Comparison of ENCODE assay signal across 15 cellular contexts in the genomic region with DNA sequence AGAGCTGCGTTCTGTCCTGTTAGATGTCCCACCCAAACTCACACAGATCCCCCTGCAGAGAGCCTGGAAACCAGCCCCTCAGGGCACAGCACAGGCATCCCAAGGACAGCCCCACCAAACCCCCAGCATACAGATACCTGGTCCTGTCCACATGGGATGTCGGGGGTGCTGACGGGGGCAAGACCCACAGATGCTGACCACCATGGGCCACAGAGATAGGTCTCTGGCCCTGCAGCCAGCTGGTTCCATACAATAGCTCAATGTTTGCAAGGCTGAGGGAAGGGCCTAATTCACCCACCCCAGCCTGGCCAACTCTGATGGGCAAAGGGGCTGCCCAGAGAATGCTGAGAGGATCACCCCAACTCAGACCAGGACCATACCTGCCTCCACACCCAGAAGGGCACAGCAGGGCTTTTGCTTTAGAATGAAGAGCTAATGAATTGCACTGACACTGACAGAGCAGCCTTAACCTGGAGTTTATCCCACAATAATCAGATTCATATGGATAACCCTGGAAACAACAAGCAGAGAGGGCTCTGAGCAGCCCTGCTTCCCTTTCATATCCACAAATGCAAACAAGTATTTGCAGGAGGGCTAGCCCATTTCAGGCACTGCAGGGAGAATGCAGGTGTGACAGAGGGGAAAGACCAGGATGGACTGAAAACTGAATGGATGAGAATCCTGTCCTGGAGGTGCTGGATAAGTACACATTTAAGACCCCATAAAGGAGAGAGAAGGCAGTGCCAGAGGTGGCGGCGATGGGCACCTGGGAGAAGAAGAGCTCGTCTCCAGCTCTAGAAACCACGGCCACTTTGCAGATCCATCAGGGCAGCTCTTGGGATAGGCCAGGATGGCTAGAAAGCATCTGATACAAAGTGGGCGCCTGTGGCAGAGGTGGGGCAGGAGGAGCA.
DNase-seq lines count a peak whose midpoint lies in the region; ATAC-seq and TF ChIP-seq lines count a peak whose summit lies in the region.
"Had no signal": no experiment of that assay in that cellular context is flagged by ENCODE, and none has a peak within 500 bp of the region (broad histone marks: within the 10 kb centered on the region; RNA-seq: fewer than 3 reads in every experiment).

No MANE protein-coding gene starts in this region.

- H2AFZ ChIP-seq in GM23338: no peak overlapping the region

- H3K4me3 Mint-ChIP-seq in GM23338: no peak overlapping the region
- H3K4me3 Mint-ChIP-seq in stimulated activated memory B cell treated with anti-CD40 and anti-IgM and Interleukin-4, amounts not matched to agents 10 μg/mL and 1 μg/mL and 100 μg/mL, for 72 hours: no peak overlapping the region
- H3K4me3 Mint-ChIP-seq: activated CD4-positive, alpha-beta memory T cell treated with anti-CD3 and anti-CD28 coated beads, Interleukin-2, amount 10 ng/mL, durations not matched to agents 7 days and 5 days; activated naive CD8-positive, alpha-beta T cell treated with anti-CD3 and anti-CD28 coated beads, Interleukin-2, amount 10 ng/mL, durations not matched to agents 7 days and 5 days had no signal

- H3K4me1 Mint-ChIP-seq in GM23338: peaks cover 35% of the 10 kb centered on the region
- peaks cover 22% of the 10 kb centered on the region for H3K4me1 Mint-ChIP-seq in stimulated activated memory B cell treated with anti-CD40 and anti-IgM and Interleukin-4, amounts not matched to agents 10 μg/mL and 1 μg/mL and 100 μg/mL, for 72 hours
- H3K4me1 Mint-ChIP-seq: activated CD4-positive, alpha-beta memory T cell treated with anti-CD3 and anti-CD28 coated beads, Interleukin-2, amount 10 ng/mL, durations not matched to agents 7 days and 5 days had no signal

- intact Hi-C loops in ascending aorta (cut with DNase I): loop anchor here (5.0 kb wide), 1 partner anchor 197 kb away; no protein-coding TSS in a partner anchor

- no peaks in the 10 kb centered on the region for H3K9me2 ChIP-seq in GM23338 (ENCODE audit: insufficient read depth)

- H4K20me1 ChIP-seq in GM23338 (replicated peaks; ENCODE audit: insufficient read depth): no peaks in the 10 kb centered on the region; the same call in 1 of the 2 replicates

- H3K36me3 ChIP-seq in GM23338 (ENCODE audit: insufficient read depth): no peaks in the 10 kb centered on the region
- no peaks in the 10 kb centered on the region for H3K36me3 ChIP-seq in ascending aorta
- no peaks in the 10 kb centered on the region for H3K36me3 ChIP-seq in effector memory CD4-positive, alpha-beta T cell (ENCODE audit: control insufficient read depth, insufficient read depth, low read length)
- H3K36me3 ChIP-seq: cardiac muscle cell had no signal

- H3K4me3 ChIP-seq in GM23338: no peak overlapping the region
- H3K4me3 ChIP-seq in ascending aorta: no peak overlapping the region
- no peak overlapping the region for H3K4me3 ChIP-seq in effector memory CD4-positive, alpha-beta T cell (ENCODE audit: insufficient read depth, low read depth, low read length, poor library complexity, severe bottlenecking)
- H3K4me3 ChIP-seq: cardiac muscle cell, K562 had no signal

- H3K27ac Mint-ChIP-seq in GM23338: peak overlapping the region; percentile 29; the same call in 1 of the 2 replicates
- peak overlapping the region; percentile 6 for H3K27ac Mint-ChIP-seq in stimulated activated memory B cell treated with anti-CD40 and anti-IgM and Interleukin-4, amounts not matched to agents 10 μg/mL and 1 μg/mL and 100 μg/mL, for 72 hours
- H3K27ac Mint-ChIP-seq: activated CD4-positive, alpha-beta memory T cell treated with anti-CD3 and anti-CD28 coated beads, Interleukin-2, amount 10 ng/mL, durations not matched to agents 7 days and 5 days; activated naive CD8-positive, alpha-beta T cell treated with anti-CD3 and anti-CD28 coated beads, Interleukin-2, amount 10 ng/mL, durations not matched to agents 7 days and 5 days had no signal

- H3K4me1 ChIP-seq in GM23338 (ENCODE audit: insufficient read depth) (no peaks in the 10 kb centered on the region; the same call in 1 of the 2 replicates), ascending aorta (peaks cover 24 to 39% of the 10 kb centered on the region in 2 donors)
- no peaks in the 10 kb centered on the region for H3K4me1 ChIP-seq in effector memory CD4-positive, alpha-beta T cell (ENCODE audit: control insufficient read depth, insufficient read depth, low read length, poor library complexity, severe bottlenecking)

- H3K9me3 ChIP-seq in ascending aorta: no peaks in the 10 kb centered on the region
- no peaks in the 10 kb centered on the region for H3K9me3 ChIP-seq in effector memory CD4-positive, alpha-beta T cell (ENCODE audit: control insufficient read depth, low read length)

- H3K27ac ChIP-seq in GM23338 (ENCODE audit: low read depth) (no peak overlapping the region), ascending aorta (peak overlapping the region; percentile 86 to 89)
- H3K27ac ChIP-seq in effector memory CD4-positive, alpha-beta T cell (ENCODE audit: insufficient read depth, low read length, poor library complexity, severe bottlenecking): no peak overlapping the region
- H3K27ac ChIP-seq: cardiac muscle cell had no signal

- H3K36me3 Mint-ChIP-seq in GM23338 (ENCODE audit: low read depth): no peaks in the 10 kb centered on the region
- peaks cover 6% of the 10 kb centered on the region for H3K36me3 Mint-ChIP-seq in stimulated activated memory B cell treated with anti-CD40 and anti-IgM and Interleukin-4, amounts not matched to agents 10 μg/mL and 1 μg/mL and 100 μg/mL, for 72 hours
- H3K36me3 Mint-ChIP-seq: activated naive CD8-positive, alpha-beta T cell treated with anti-CD3 and anti-CD28 coated beads, Interleukin-2, amount 10 ng/mL, durations not matched to agents 7 days and 5 days had no signal

- peaks cover 8% of the 10 kb centered on the region for H3K27me3 Mint-ChIP-seq in GM23338 (ENCODE audit: insufficient read depth, low read depth, poor library complexity)
- no peaks in the 10 kb centered on the region for H3K27me3 Mint-ChIP-seq in stimulated activated memory B cell treated with anti-CD40 and anti-IgM and Interleukin-4, amounts not matched to agents 10 μg/mL and 1 μg/mL and 100 μg/mL, for 72 hours
- H3K27me3 Mint-ChIP-seq: activated CD4-positive, alpha-beta memory T cell treated with anti-CD3 and anti-CD28 coated beads, Interleukin-2, amount 10 ng/mL, durations not matched to agents 7 days and 5 days; activated naive CD8-positive, alpha-beta T cell treated with anti-CD3 and anti-CD28 coated beads, Interleukin-2, amount 10 ng/mL, durations not matched to agents 7 days and 5 days had no signal

- no peak; the same call in 2 of the 3 replicates for ATAC-seq in GM23338
- ATAC-seq in stimulated activated memory B cell treated with anti-CD40 and anti-IgM and Interleukin-4, amounts not matched to agents 10 μg/mL and 1 μg/mL and 100 μg/mL, for 72 hours: no peak
- ATAC-seq: K562 had no signal

- 0 out of 2 replicates have a peak, but pooled peaks cover 9% of the 10 kb centered on the region for H3K79me2 ChIP-seq in GM23338 (replicated peaks; ENCODE audit: insufficient read depth)

- no peaks in the 10 kb centered on the region for H3F3A ChIP-seq in GM23338 (replicated peaks; ENCODE audit: low read depth)

- H3K27me3 ChIP-seq in GM23338 (ENCODE audit: insufficient read depth): no peaks in the 10 kb centered on the region
- H3K27me3 ChIP-seq in ascending aorta: no peaks in the 10 kb centered on the region
- H3K27me3 ChIP-seq in effector memory CD4-positive, alpha-beta T cell (replicated peaks; ENCODE audit: control insufficient read depth, insufficient read depth, low read length, poor library complexity, severe bottlenecking): no peaks in the 10 kb centered on the region

- TF ChIP-seq CTCF in GM23338 (conservative IDR thresholded peaks at IDR 0.05; ENCODE audit: low read depth in 2 of 2) (no peak), ascending aorta (IDR thresholded peaks at IDR 0.05) (no peak)

- no peak overlapping the region for H3K4me2 ChIP-seq in GM23338

- DNase-seq in GM23338 (ENCODE audit: low spot score): no peak
- peak in 1 of 2 donors; percentile 59 for DNase-seq in ascending aorta (ENCODE audit: low spot score in 2 of 2)
- DNase-seq in mesenteric fat pad (ENCODE audit: low spot score): peak; percentile 67
- DNase-seq in effector memory CD4-positive, alpha-beta T cell: no peak
- DNase-seq in NCI-H1105 treated with DMSO at 0.1 percent for 48 hours (lab: John Stamatoyannopoulos, UW): no peak
- no peak for DNase-seq in SKM-1 (lab: John Stamatoyannopoulos, UW; ENCODE audit: unreplicated experiment)
- no peak for DNase-seq in stimulated activated CD4-positive, alpha-beta T cell treated with anti-CD3 and anti-CD28 coated beads, Interleukin-4, amount 100 ng/mL, for 24 hours
- DNase-seq: activated CD4-positive, alpha-beta memory T cell treated with anti-CD3 and anti-CD28 coated beads, Interleukin-2, amount 10 ng/mL, durations not matched to agents 7 days and 5 days; activated naive CD8-positive, alpha-beta T cell treated with anti-CD3 and anti-CD28 coated beads, Interleukin-2, amount 10 ng/mL, durations not matched to agents 7 days and 5 days; hypothalamus; NCI-H748 treated with DMSO at 0.1 percent for 48 hours; stimulated activated naive CD4-positive, alpha-beta T cell treated with Interleukin-2 at 50 U/mL for 16 hours had no signal

- H3K9me3 Mint-ChIP-seq in GM23338: no peaks in the 10 kb centered on the region
- no peaks in the 10 kb centered on the region for H3K9me3 Mint-ChIP-seq in stimulated activated memory B cell treated with anti-CD40 and anti-IgM and Interleukin-4, amounts not matched to agents 10 μg/mL and 1 μg/mL and 100 μg/mL, for 72 hours
- H3K9me3 Mint-ChIP-seq: activated CD4-positive, alpha-beta memory T cell treated with anti-CD3 and anti-CD28 coated beads, Interleukin-2, amount 10 ng/mL, durations not matched to agents 7 days and 5 days; activated naive CD8-positive, alpha-beta T cell treated with anti-CD3 and anti-CD28 coated beads, Interleukin-2, amount 10 ng/mL, durations not matched to agents 7 days and 5 days had no signal

TF ChIP-seq in GM23338, 12 proteins besides CTCF, POLR2A, EP300 and RAD21 (continues in another document):
- TF ChIP-seq JUNB (IDR thresholded peaks at IDR 0.05; ENCODE audit: unreplicated experiment) (no peak), POLR2AphosphoS5 (IDR thresholded peaks at IDR 0.05; ENCODE audit: low read depth) (no peak), ZNF331 (CRISPR knock-in tag; IDR thresholded peaks at IDR 0.05; ENCODE audit: low read depth) (no peak), CREB1 (CRISPR knock-in tag; IDR thresholded peaks at IDR 0.05; ENCODE audit: low read depth) (no peak), EZH2 (IDR thresholded peaks at IDR 0.05; ENCODE audit: low read depth, unreplicated experiment) (no peak), EZH2phosphoT487 (IDR thresholded peaks at IDR 0.05; ENCODE audit: unreplicated experiment) (no peak)

Comparison
In these comparisons a context has a peak if more than half of its experiments do, and no peak if none do; other contexts are left out.
1. H3K27ac ChIP-seq: peak in ascending aorta (2 of 2); none in GM23338 (single experiment) and effector memory CD4-positive, alpha-beta T cell (single experiment).